In the genomic region with DNA sequence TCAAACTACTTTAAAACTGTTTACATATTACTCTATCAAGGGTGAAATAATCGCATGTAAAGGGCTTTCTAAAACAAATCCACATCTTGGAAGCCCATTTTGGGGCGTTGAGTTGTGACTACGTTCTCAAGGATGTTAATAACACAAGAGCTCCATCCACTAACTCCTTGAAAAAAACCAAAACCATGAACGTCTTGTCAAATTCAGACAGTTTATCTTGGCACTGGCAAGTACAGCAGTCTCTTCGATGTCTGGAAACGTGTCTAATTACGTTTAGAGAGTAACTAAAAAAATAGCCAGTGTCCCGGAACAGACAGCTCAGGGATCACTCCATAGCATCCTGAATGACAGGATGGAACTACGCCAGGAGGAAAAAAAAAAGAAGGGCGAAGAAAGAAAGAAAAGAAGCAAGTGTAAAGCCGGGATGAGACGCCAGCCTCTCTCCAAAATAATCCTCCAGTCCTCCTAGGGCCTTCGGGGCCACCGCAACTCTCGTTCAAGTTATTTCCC, we compare ENCODE assay signal across 8 cellular contexts. TPM values are rescaled to one million over a fixed set of nuclear protein-coding genes. Genes with fewer than 3 reads are reported as not detected.
DNase-seq lines count a peak whose midpoint lies in the region; ATAC-seq and TF ChIP-seq lines count a peak whose summit lies in the region.

No MANE protein-coding gene starts in this region.

- H3K27ac ChIP-seq in caudate nucleus (ENCODE audit: low read depth, low read length): peak overlapping the region; percentile 79

- H3K4me1 Mint-ChIP-seq in IgD-negative memory B cell (peaks cover 11 to 21% (median 19%) of the 10 kb centered on the region in 3 donors), mesothelial cell of epicardium (peaks cover 23% of the 10 kb centered on the region)

- peak; percentile 45 for DNase-seq in AG10803 (ENCODE audit: low read depth)
- no peak for DNase-seq in caudate nucleus (lab: John Stamatoyannopoulos, UW)
- DNase-seq in mesothelial cell of epicardium (ENCODE audit: low spot score in 2 of 2, unreplicated experiment in 2 of 2): no peak
- no peak for DNase-seq in stimulated activated naive CD4-positive, alpha-beta T cell treated with Interleukin-2 at 50 U/mL for 16 hours (lab: John Stamatoyannopoulos, UW)
- no peak for DNase-seq in Ammon's horn (ENCODE audit: low spot score)

- H3K4me3 Mint-ChIP-seq in IgD-negative memory B cell (peak overlapping the region; percentile 90 to 97 (median 96)), mesothelial cell of epicardium (peak overlapping the region; percentile 96)

- H3K36me3 Mint-ChIP-seq in IgD-negative memory B cell: peaks cover 7% of the 10 kb centered on the region
- H3K36me3 Mint-ChIP-seq in mesothelial cell of epicardium: no peaks in the 10 kb centered on the region

- no peaks in the 10 kb centered on the region for H3K9me3 Mint-ChIP-seq in IgD-negative memory B cell
- H3K9me3 Mint-ChIP-seq in mesothelial cell of epicardium: no peaks in the 10 kb centered on the region

- no peak for ATAC-seq in HG02852 (IDR thresholded peaks at IDR 0.05; ENCODE audit: unreplicated experiment)
- no peak for ATAC-seq in HG03108 (IDR thresholded peaks at IDR 0.05; ENCODE audit: unreplicated experiment)

- peak overlapping the region; percentile 83 for H3K4me3 ChIP-seq in AG10803 (ENCODE audit: low read length)

- H3K27me3 Mint-ChIP-seq in IgD-negative memory B cell (peaks cover 2% of the 10 kb centered on the region), mesothelial cell of epicardium (ENCODE audit: low read depth) (no peaks in the 10 kb centered on the region)

- H3K27ac Mint-ChIP-seq in IgD-negative memory B cell: peak overlapping the region; percentile 74 to 88 (median 86)
- peak overlapping the region; percentile 99 for H3K27ac Mint-ChIP-seq in mesothelial cell of epicardium

- TF ChIP-seq CTCF in AG10803 (conservative IDR thresholded peaks at IDR 0.05; ENCODE audit: low read length) (no peak), mesothelial cell of epicardium (IDR thresholded peaks at IDR 0.05; ENCODE audit: unreplicated experiment) (no peak)

RNA-seq across cellular contexts. Expression of gene MYO1D, which starts 1.0 kb away (rescaled TPM):
- polyA plus RNA-seq in IgD-negative memory B cell: 11.6 TPM
- total RNA-seq in mesothelial cell of epicardium: 41.9 to 51.6 TPM (median 48.6 TPM) in 3 replicates

RNA-seq across cellular contexts. Expression of gene TMEM98, which starts 52.0 kb away (rescaled TPM):
- polyA plus RNA-seq in IgD-negative memory B cell: not detected
- total RNA-seq in mesothelial cell of epicardium: 205 to 216 TPM (median 206 TPM) in 3 replicates
